21 cellular contexts compared by ENCODE assay signal in the genomic region with DNA sequence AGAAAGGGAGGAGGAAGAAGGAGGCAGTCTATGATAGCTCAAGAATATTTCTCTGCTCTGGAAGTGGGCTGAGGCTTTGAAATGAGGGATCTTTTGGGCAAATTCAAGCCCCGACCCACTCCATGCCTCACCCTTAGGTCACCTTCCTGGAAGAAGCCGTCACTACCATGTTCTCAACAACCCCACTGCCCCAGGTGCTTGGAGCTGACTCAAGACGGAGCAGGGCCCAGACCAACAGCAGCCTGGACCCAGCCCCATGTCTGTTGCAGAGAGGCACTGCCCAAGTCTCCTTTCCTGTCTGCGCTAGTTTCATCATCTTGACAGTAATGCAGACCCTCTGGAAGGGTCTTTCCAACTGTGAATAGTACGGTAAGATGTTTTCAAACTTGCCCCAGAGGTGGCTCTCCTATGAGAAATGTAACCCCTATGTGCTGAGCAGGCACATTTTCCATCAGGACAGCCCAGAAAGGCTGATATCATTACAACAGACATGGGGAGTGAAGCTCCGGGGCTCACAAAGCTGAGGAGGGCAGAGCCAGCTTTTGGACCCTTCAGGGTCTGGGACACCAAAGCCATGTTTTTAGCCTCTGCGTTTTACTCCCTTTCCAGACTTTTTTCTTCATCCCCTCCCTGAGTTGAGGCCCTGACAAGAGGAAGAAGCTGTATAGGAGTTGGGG.
"Had no signal": no experiment of that assay in that cellular context is flagged by ENCODE, and none has a peak within 500 bp of the region (broad histone marks: within the 10 kb centered on the region; RNA-seq: fewer than 3 reads in every experiment).

No MANE protein-coding gene starts in this region.

- H3K4me3 ChIP-seq: gastrocnemius medialis, mucosa of descending colon, neural progenitor cell, prostate gland, stomach, thoracic aorta had no signal

- H3K27ac ChIP-seq: gastrocnemius medialis, neural progenitor cell, prostate gland, stomach, thoracic aorta had no signal

- H3K27me3 ChIP-seq: gastrocnemius medialis, neural progenitor cell had no signal

- ATAC-seq: activated CD8-positive, alpha-beta T cell treated with anti-CD3 and anti-CD28 coated beads for 36 hours; activated T-cell treated with anti-CD3 and anti-CD28 coated beads, Interleukin-2, amount 50 U/mL, for 4 hours; gastrocnemius medialis; left lobe of liver; mucosa of descending colon had no signal

- DNase-seq: activated CD4-positive, alpha-beta T cell treated with anti-CD3 and anti-CD28 coated beads, Interleukin-2, amount 10 ng/mL, durations not matched to agents 24 days and 14 days; activated CD4-positive, CD25-positive, alpha-beta regulatory T cell; activated CD8-positive, alpha-beta T cell treated with anti-CD3 and anti-CD28 coated beads for 36 hours; activated naive CD4-positive, alpha-beta T cell treated with anti-CD3 and anti-CD28 coated beads for 36 hours; activated T-cell treated with anti-CD3 and anti-CD28 coated beads, Interleukin-2, amount 50 U/mL, for 4 hours; anterior cingulate cortex; caudate nucleus; gastrocnemius medialis; kidney; mammary epithelial cell; mucosa of descending colon; naive B cell; small intestine; stimulated activated CD4-positive, alpha-beta T cell treated with anti-CD3 and anti-CD28 coated beads, Interleukin-4, amount 100 ng/mL, for 1 hour; stomach; T-helper 1 cell; T1000 had no signal

- H3K4me1 ChIP-seq: gastrocnemius medialis, neural progenitor cell, prostate gland, stomach had no signal

- H3K9me3 ChIP-seq: gastrocnemius medialis, mucosa of descending colon, prostate gland, thoracic aorta had no signal

- H3K36me3 ChIP-seq: gastrocnemius medialis, neural progenitor cell, prostate gland, stomach, thoracic aorta had no signal

- H3K9ac ChIP-seq: neural progenitor cell had no signal
